In genomic region chr12:56574210-56574609, GRCh38 we compare ENCODE assay signal across 20 cellular contexts. TPM values are rescaled to one million over a fixed set of nuclear protein-coding genes. Genes with fewer than 3 reads are reported as not detected.
DNase-seq lines count a peak whose midpoint lies in the region; ATAC-seq, FAIRE-seq and TF ChIP-seq lines count a peak whose summit lies in the region.
"Had no signal": no experiment of that assay in that cellular context is flagged by ENCODE, and none has a peak within 500 bp of the region (broad histone marks: within the 10 kb centered on the region; RNA-seq: fewer than 3 reads in every experiment).

No MANE protein-coding gene starts in this region.

- no peaks in the 10 kb centered on the region for H3K36me3 Mint-ChIP-seq in activated CD4-positive, alpha-beta T cell treated with anti-CD3 and anti-CD28 coated beads, Interleukin-2, amount 10 ng/mL, durations not matched to agents 24 days and 14 days (ENCODE audit: low read depth)
- H3K36me3 Mint-ChIP-seq: activated CD8-positive, alpha-beta memory T cell treated with anti-CD3 and anti-CD28 coated beads, Interleukin-2, amount 10 ng/mL, durations not matched to agents 7 days and 5 days; CD4-positive, CD25-positive, alpha-beta regulatory T cell had no signal

- H3K36me3 ChIP-seq in K562 (ENCODE audit: control insufficient read depth, insufficient read depth, low read length) = no peaks in the 10 kb centered on the region
- H3K36me3 ChIP-seq in osteoblast (ENCODE audit: insufficient read depth, low read length) = peaks cover 30% of the 10 kb centered on the region
- H3K36me3 ChIP-seq in mucosa of descending colon (ENCODE audit: low read depth) = no peaks in the 10 kb centered on the region
- H3K36me3 ChIP-seq: neutrophil, WERI-Rb-1 had no signal

- no peaks in the 10 kb centered on the region for H3K9me3 Mint-ChIP-seq in activated CD4-positive, alpha-beta T cell treated with anti-CD3 and anti-CD28 coated beads, Interleukin-2, amount 10 ng/mL, durations not matched to agents 24 days and 14 days
- H3K9me3 Mint-ChIP-seq: CD4-positive, CD25-positive, alpha-beta regulatory T cell; GM23338 had no signal

- no peak for DNase-seq in activated CD4-positive, alpha-beta T cell treated with anti-CD3 and anti-CD28 coated beads, Interleukin-2, amount 10 ng/mL, durations not matched to agents 24 days and 14 days
- DNase-seq in activated CD4-positive, alpha-beta T cell treated with anti-CD3 and anti-CD28 coated beads, Interleukin-2, amount 50 U/mL, for 48 hours = no peak
- peak; percentile 41 for DNase-seq in OCI-M1 (lab: John Stamatoyannopoulos, UW)
- DNase-seq in K562 (ENCODE audit: extremely low read depth in 1 of 4, low spot score in 3 of 4) = no peak
- peak; percentile 69 for DNase-seq in osteoblast (ENCODE audit: insufficient read length, low spot score, missing footprints)
- no peak for DNase-seq in mucosa of descending colon
- DNase-seq in activated CD4-positive, alpha-beta T cell treated with anti-CD3 and anti-CD28 coated beads for 4 hours = no peak
- DNase-seq: activated CD8-positive, alpha-beta memory T cell treated with anti-CD3 and anti-CD28 coated beads, Interleukin-2, amount 10 ng/mL, durations not matched to agents 7 days and 5 days; activated gamma-delta T cell; CD4-positive, CD25-positive, alpha-beta regulatory T cell; NCI-H187; NCI-H510A treated with DMSO at 0.1 percent for 48 hours; PC-9; SW 1271; WERI-Rb-1 had no signal

- TF ChIP-seq CTCF in K562 (IDR thresholded peaks at IDR 0.05 in 2 of 3, conservative IDR thresholded peaks at IDR 0.05 in 1 of 3; ENCODE audit: insufficient read depth in 2 of 3, low read depth in 1 of 3, low read length in 3 of 3) (no peak), osteoblast (IDR thresholded peaks at IDR 0.05; ENCODE audit: extremely low read depth, low read depth, low read length) (no peak), mucosa of descending colon (IDR thresholded peaks at IDR 0.05) (no peak)

- H3K4me3 ChIP-seq in K562 (no peak overlapping the region), osteoblast (ENCODE audit: insufficient read depth, low read length) (no peak overlapping the region), mucosa of descending colon (no peak overlapping the region)
- H3K4me3 ChIP-seq: GM23338, hepatocyte, PC-9, right atrium auricular region had no signal

- H3K27ac ChIP-seq in K562 (ENCODE audit: extremely low read depth, low read depth, low read length) (no peak overlapping the region), osteoblast (ENCODE audit: low read depth, low read length) (peak overlapping the region; percentile 77)
- H3K27ac ChIP-seq: hepatocyte, neutrophil, PC-9, right atrium auricular region, WERI-Rb-1 had no signal

- H3K27me3 ChIP-seq in K562 (ENCODE audit: control insufficient read depth in 2 of 2, insufficient read depth in 2 of 2, low read length in 2 of 2) (peaks cover 10 to 21% of the 10 kb centered on the region in 2 experiments; a peak in 4 of 5 replicates), osteoblast (ENCODE audit: insufficient read depth, low read length) (no peaks in the 10 kb centered on the region)
- H3K27me3 ChIP-seq: hepatocyte, neutrophil, right atrium auricular region had no signal

- H3K9ac ChIP-seq in K562 (ENCODE audit: insufficient read depth in 1 of 2, low read depth in 2 of 2, low read length in 2 of 2) = no peak overlapping the region

- POLR2A ChIA-PET in K562 (lab: Yijun Ruan, JAX) = interaction anchor here (0.6 kb wide), 1 partner anchor 249 kb away, joined by 3 read pairs; no protein-coding TSS in a partner anchor

- TF ChIP-seq EP300 in K562 (IDR thresholded peaks at IDR 0.05; ENCODE audit: low read length) = no peak

- no peak overlapping the region for H3K4me3 Mint-ChIP-seq in activated CD4-positive, alpha-beta T cell treated with anti-CD3 and anti-CD28 coated beads, Interleukin-2, amount 10 ng/mL, durations not matched to agents 24 days and 14 days
- H3K4me3 Mint-ChIP-seq: activated CD8-positive, alpha-beta memory T cell treated with anti-CD3 and anti-CD28 coated beads, Interleukin-2, amount 10 ng/mL, durations not matched to agents 7 days and 5 days; GM23338 had no signal

- no peak overlapping the region for H3K4me2 ChIP-seq in K562 (ENCODE audit: insufficient read depth, low read length)
- H3K4me2 ChIP-seq in osteoblast (ENCODE audit: insufficient read depth, low read length) = no peak overlapping the region
- H3K4me2 ChIP-seq: GM23338, hepatocyte, PC-9 had no signal

- intact Hi-C loops in activated CD4-positive, alpha-beta T cell treated with anti-CD3 and anti-CD28 coated beads, Interleukin-2, amount 10 ng/mL, durations not matched to agents 24 days and 14 days (cut with micrococcal nuclease) = no loop called here
- intact Hi-C loops in K562 (cut with micrococcal nuclease) = no loop called here
- intact Hi-C loops in mucosa of descending colon (cut with DNase I, micrococcal nuclease) = loop anchor here in 1 of 2 donors (5.0 kb wide), 1 partner anchor 62 kb away; no protein-coding TSS in a partner anchor

- no peak for ATAC-seq in K562
- no peak for ATAC-seq in mucosa of descending colon
- no peak for ATAC-seq in HG03139 (IDR thresholded peaks at IDR 0.05; ENCODE audit: unreplicated experiment)

- peak; percentile 40 for FAIRE-seq in K562 (lab: Jason Lieb, UNC)

- H3K9me1 ChIP-seq in K562 (ENCODE audit: control insufficient read depth, insufficient read depth, low read length) = no peaks in the 10 kb centered on the region

- no peaks in the 10 kb centered on the region for H3K27me3 Mint-ChIP-seq in activated CD4-positive, alpha-beta T cell treated with anti-CD3 and anti-CD28 coated beads, Interleukin-2, amount 10 ng/mL, durations not matched to agents 24 days and 14 days
- H3K27me3 Mint-ChIP-seq: activated CD8-positive, alpha-beta memory T cell treated with anti-CD3 and anti-CD28 coated beads, Interleukin-2, amount 10 ng/mL, durations not matched to agents 7 days and 5 days; CD4-positive, CD25-positive, alpha-beta regulatory T cell had no signal

- no peaks in the 10 kb centered on the region for H3K9me3 ChIP-seq in K562 (replicated peaks; ENCODE audit: control insufficient read depth, insufficient read depth, low read depth, low read length)
- no peaks in the 10 kb centered on the region for H3K9me3 ChIP-seq in osteoblast (ENCODE audit: low read depth, low read length)
- H3K9me3 ChIP-seq in mucosa of descending colon = no peaks in the 10 kb centered on the region
- H3K9me3 ChIP-seq: neutrophil, right atrium auricular region had no signal

- H3K79me2 ChIP-seq in K562 (ENCODE audit: control insufficient read depth, insufficient read depth, low read length) (no peaks in the 10 kb centered on the region), osteoblast (ENCODE audit: insufficient read depth, low read length) (no peaks in the 10 kb centered on the region)
- H3K79me2 ChIP-seq: hepatocyte had no signal

- in situ Hi-C loops in K562 (cut with MboI) = no loop called here

- no TSS peak for BruUV-seq in K562 (replicated peaks; lab: Mats Ljungman, UMichigan)

- H3K4me1 ChIP-seq in K562 (replicated peaks in 1 of 2; ENCODE audit: control insufficient read depth in 2 of 2, insufficient read depth in 2 of 2, low read length in 2 of 2) (no peaks in the 10 kb centered on the region; a peak in 2 of 5 replicates), osteoblast (ENCODE audit: insufficient read depth, low read length) (peaks cover 11% of the 10 kb centered on the region), mucosa of descending colon (ENCODE audit: low read depth) (no peaks in the 10 kb centered on the region)

- CTCF ChIA-PET in K562 (lab: Yijun Ruan, JAX; ENCODE audit: low intra/inter-chr PET ratio) = interaction anchor here (0.6 to 3.2 kb wide), 3 partner anchors 60 to 495 kb away, joined by 3 to 31 read pairs (median 3); no protein-coding TSS in a partner anchor

- H2AFZ ChIP-seq in K562 (ENCODE audit: low read depth, low read length) (peak overlapping the region; percentile 64), osteoblast (ENCODE audit: low read length) (no peak overlapping the region)
- H2AFZ ChIP-seq: GM23338, hepatocyte, PC-9 had no signal

- no peak for TF ChIP-seq POLR2A in K562 (conservative IDR thresholded peaks at IDR 0.05)

- H4K20me1 ChIP-seq in K562 (replicated peaks; ENCODE audit: control insufficient read depth, insufficient read depth, low read length) = no peaks in the 10 kb centered on the region
- no peaks in the 10 kb centered on the region for H4K20me1 ChIP-seq in osteoblast (ENCODE audit: insufficient read depth, low read length)

- H3K4me1 Mint-ChIP-seq in activated CD4-positive, alpha-beta T cell treated with anti-CD3 and anti-CD28 coated beads, Interleukin-2, amount 10 ng/mL, durations not matched to agents 24 days and 14 days = peaks cover 11% of the 10 kb centered on the region

- TF ChIP-seq RAD21 in K562 (CRISPR knock-in tag; conservative IDR thresholded peaks at IDR 0.05 in 1 of 2, IDR thresholded peaks at IDR 0.05 in 1 of 2) = no peak

- 15% methylated on average over 2 of the region's 2 CpGs for WGBS in K562 (ENCODE audit: insufficient coverage, low coverage, missing lambda C conversion rate)

- H3K27ac Mint-ChIP-seq in activated CD4-positive, alpha-beta T cell treated with anti-CD3 and anti-CD28 coated beads, Interleukin-2, amount 10 ng/mL, durations not matched to agents 24 days and 14 days = peak overlapping the region; percentile 45
- H3K27ac Mint-ChIP-seq: activated CD8-positive, alpha-beta memory T cell treated with anti-CD3 and anti-CD28 coated beads, Interleukin-2, amount 10 ng/mL, durations not matched to agents 7 days and 5 days; CD4-positive, CD25-positive, alpha-beta regulatory T cell; GM23338 had no signal

RNA-seq across cellular contexts. Expression of gene RBMS2, which starts 52.6 kb away (rescaled TPM):
- 4.1 and 5.8 TPM in 2 replicates for total RNA-seq in activated CD4-positive, alpha-beta T cell treated with anti-CD3 and anti-CD28 coated beads, Interleukin-2, amount 10 ng/mL, durations not matched to agents 24 days and 14 days
- 1.5 and 2.0 TPM in 2 replicates for total RNA-seq in K562 (2011; cell fraction: chromatin; rRNA removed; ENCODE audit: low replicate concordance)
- total RNA-seq in K562 (2011; cell fraction: nucleolus; rRNA removed) = 0.53 and 0.83 TPM in 2 replicates
- 0.66 and 1.2 TPM in 2 replicates for total RNA-seq in K562 (2011; cell fraction: nucleoplasm; rRNA removed)
- total RNA-seq in K562 (2014; rRNA removed) (0.09 and 0.12 TPM in 2 replicates), K562 (2014; rRNA removed; fragmentation: Illumina TruSeq; extraction: Trizol) (0.25 and 1.2 TPM in 2 replicates), K562 (2015; rRNA removed; fragmentation: Illumina TruSeq; extraction: Trizol) (0.19 and 0.29 TPM in 2 replicates), K562 (2021) (0.66 and 2.4 TPM in 2 replicates), osteoblast (24.2 and 26.2 TPM in 2 replicates), mucosa of descending colon (10 to 100 TPM; 35.9 to 47.8 (median 41.0) TPM)
- polyA plus RNA-seq in K562 (2011; rRNA removed) (1.3 and 1.5 TPM in 2 replicates), K562 (2014; fragmentation: Illumina TruSeq; extraction: Trizol) (0.44 and 10.5 TPM in 2 replicates), K562 (2014; fragmentation: Nextera tagmentation; extraction: Ambion mirVana) (under 1 TPM; 0.08 to 0.31 TPM), K562 (2014; rRNA removed) (0.36 and 0.78 TPM in 2 replicates)
- polyA plus RNA-seq in K562 (2011; cell fraction: cytosol; rRNA removed) = 1.3 and 1.4 TPM in 2 replicates
- polyA plus RNA-seq in K562 (2011; cell fraction: nucleus; rRNA removed) = 1.1 and 1.5 TPM in 2 replicates
- 0.56 and 0.69 TPM in 2 replicates for polyA plus RNA-seq in K562 (2012)
- 4.4 and 6.9 TPM in 2 replicates for polyA minus RNA-seq in K562 (2011; rRNA and poly(A)+ RNA removed)
- polyA minus RNA-seq in K562 (2011; cell fraction: cytosol; rRNA and poly(A)+ RNA removed) = 1.5 and 3.6 TPM in 2 replicates
- polyA minus RNA-seq in K562 (2011; cell fraction: nucleus; rRNA and poly(A)+ RNA removed) = 0.27 and 0.44 TPM in 2 replicates

RNA-seq across cellular contexts. Expression of gene BAZ2A, which starts 55.9 kb away (rescaled TPM):
- 117 and 118 TPM in 2 replicates for total RNA-seq in activated CD4-positive, alpha-beta T cell treated with anti-CD3 and anti-CD28 coated beads, Interleukin-2, amount 10 ng/mL, durations not matched to agents 24 days and 14 days
- total RNA-seq in K562 (2011; cell fraction: chromatin; rRNA removed; ENCODE audit: low replicate concordance) = 610 and 900 TPM in 2 replicates
- 295 and 308 TPM in 2 replicates for total RNA-seq in K562 (2011; cell fraction: nucleolus; rRNA removed)
- total RNA-seq in K562 (2011; cell fraction: nucleoplasm; rRNA removed) = 357 and 370 TPM in 2 replicates
- 26.2 and 30.6 TPM in 2 replicates for total RNA-seq in K562 (2014; rRNA removed)
- total RNA-seq in K562 (2014; rRNA removed; fragmentation: Illumina TruSeq; extraction: Trizol) = 18.4 and 22.5 TPM in 2 replicates
- total RNA-seq in K562 (2015; rRNA removed; fragmentation: Illumina TruSeq; extraction: Trizol) = 18.6 and 24.1 TPM in 2 replicates
- total RNA-seq in K562 (2021) = 72.1 and 86.4 TPM in 2 replicates
- 60.2 and 106 TPM in 2 replicates for polyA plus RNA-seq in K562 (2011; rRNA removed)
- 71.3 and 75.4 TPM in 2 replicates for polyA plus RNA-seq in K562 (2011; cell fraction: cytosol; rRNA removed)
- 204 and 222 TPM in 2 replicates for polyA plus RNA-seq in K562 (2011; cell fraction: nucleus; rRNA removed)
- polyA plus RNA-seq in K562 (2012) = 46.5 and 60.7 TPM in 2 replicates
- 74.3 and 82.1 TPM in 2 replicates for polyA plus RNA-seq in K562 (2014; fragmentation: Illumina TruSeq; extraction: Trizol)
- polyA plus RNA-seq in K562 (2014; fragmentation: Nextera tagmentation; extraction: Ambion mirVana) = 10 to 100 TPM in 1 of 2 experiments, 1 to 10 TPM in 1; 4.5 to 22.2 TPM
- polyA plus RNA-seq in K562 (2014; rRNA removed) = 40.9 and 52.4 TPM in 2 replicates
- 102 and 122 TPM in 2 replicates for polyA minus RNA-seq in K562 (2011; rRNA and poly(A)+ RNA removed)
- polyA minus RNA-seq in K562 (2011; cell fraction: cytosol; rRNA and poly(A)+ RNA removed) = 57.1 and 59.6 TPM in 2 replicates
- 64.6 and 113 TPM in 2 replicates for polyA minus RNA-seq in K562 (2011; cell fraction: nucleus; rRNA and poly(A)+ RNA removed)
- total RNA-seq in osteoblast = 49.6 and 51.3 TPM in 2 replicates
- 100 to 1,000 TPM; 109 to 144 (median 110) TPM for total RNA-seq in mucosa of descending colon

Comparison
In these comparisons a context has a peak if more than half of its experiments do, and no peak if none do; other contexts are left out.
1. DNase-seq: peak in OCI-M1 (single experiment) and osteoblast (single experiment); none in activated CD4-positive, alpha-beta T cell treated with anti-CD3 and anti-CD28 coated beads, Interleukin-2, amount 10 ng/mL, durations not matched to agents 24 days and 14 days (single experiment), activated CD4-positive, alpha-beta T cell treated with anti-CD3 and anti-CD28 coated beads, Interleukin-2, amount 50 U/mL, for 48 hours (0 of 2), K562 (0 of 4), mucosa of descending colon (0 of 3) and activated CD4-positive, alpha-beta T cell treated with anti-CD3 and anti-CD28 coated beads for 4 hours (0 of 2).